In genomic region chr19:3533563-3534216, GRCh38 we compare ENCODE assay signal across 33 cellular contexts. TPM values are rescaled to one million over a fixed set of nuclear protein-coding genes. Genes with fewer than 3 reads are reported as not detected.
"Had no signal": no experiment of that assay in that cellular context is flagged by ENCODE, and none has a peak within 500 bp of the region (broad histone marks: within the 10 kb centered on the region; RNA-seq: fewer than 3 reads in every experiment).

No MANE protein-coding gene starts in this region.

- H3K27me3 ChIP-seq: gastrocnemius medialis, neutrophil, suprapubic skin, thyroid gland, vagina had no signal

- DNase-seq: cortex of kidney; foreskin fibroblast; gastrocnemius medialis; head of caudate nucleus; mesenchymal stem cell; mucosa of descending colon; naive B cell; stimulated activated CD4-positive, alpha-beta T cell treated with anti-CD3 and anti-CD28 coated beads, Interleukin-12 subunit alpha, Interleukin-12 subunit beta, amount 100 ng/mL, for 4 hours; stimulated activated CD4-positive, alpha-beta T cell treated with anti-CD3 and anti-CD28 coated beads, Interleukin-1b, Interleukin-23, amount 100 ng/mL, for 48 hours; stimulated activated CD4-positive, alpha-beta T cell treated with anti-CD3 and anti-CD28 coated beads, Interleukin-4, amount 100 ng/mL, for 1 hour; stimulated activated CD8-positive, alpha-beta memory T cell treated with anti-CD3 and anti-CD28 coated beads, Interleukin-4, amount 100 ng/mL, for 48 hours; stimulated activated naive CD4-positive, alpha-beta T cell; stimulated activated naive CD8-positive, alpha-beta T cell treated with anti-CD3 and anti-CD28 coated beads, Interleukin-15, amount 100 ng/mL, for 72 hours; thyroid gland; trophoblast cell had no signal

- ATAC-seq: esophagus mucosa; gastrocnemius medialis; left lobe of liver; mucosa of descending colon; natural killer cell treated with Interleukin-12 subunit alpha and Interleukin-12 subunit beta and Interleukin-15 and Interleukin-18, amount 100 ng/mL, for 72 hours; sciatic nerve; stimulated activated naive CD8-positive, alpha-beta T cell treated with anti-CD3 and anti-CD28 coated beads, Interleukin-15, amount 100 ng/mL, for 72 hours had no signal

- H3K27ac ChIP-seq: epithelial cell of prostate, gastrocnemius medialis, neutrophil, parathyroid adenoma, suprapubic skin, thyroid gland, vagina had no signal

- H3K9me3 Mint-ChIP-seq: mesothelial cell of epicardium; naive B cell; natural killer cell treated with Interleukin-12 subunit alpha and Interleukin-12 subunit beta and Interleukin-15 and Interleukin-18, amount 100 ng/mL, for 72 hours; neural crest cell; stimulated activated naive CD8-positive, alpha-beta T cell treated with anti-CD3 and anti-CD28 coated beads, Interleukin-15, amount 100 ng/mL, for 72 hours had no signal

- H3K9me3 ChIP-seq: gastrocnemius medialis, mucosa of descending colon, neutrophil, suprapubic skin, thyroid gland, vagina had no signal

- H3K27ac Mint-ChIP-seq: mesothelial cell of epicardium; natural killer cell treated with Interleukin-12 subunit alpha and Interleukin-12 subunit beta and Interleukin-15 and Interleukin-18, amount 100 ng/mL, for 72 hours; progenitor cell of endocrine pancreas; stimulated activated naive CD8-positive, alpha-beta T cell treated with anti-CD3 and anti-CD28 coated beads, Interleukin-15, amount 100 ng/mL, for 72 hours had no signal

- H3K79me2 ChIP-seq: parathyroid adenoma had no signal

- H3K4me3 ChIP-seq: gastrocnemius medialis, mucosa of descending colon, smooth muscle cell, suprapubic skin, thyroid gland, vagina had no signal

- H3K4me2 ChIP-seq: smooth muscle cell had no signal

- FAIRE-seq: keratinocyte had no signal

- H3K4me1 Mint-ChIP-seq: neural crest cell had no signal

- H3K4me3 Mint-ChIP-seq: mesothelial cell of epicardium; natural killer cell treated with Interleukin-12 subunit alpha and Interleukin-12 subunit beta and Interleukin-15 and Interleukin-18, amount 100 ng/mL, for 72 hours; neural crest cell; stimulated activated naive CD8-positive, alpha-beta T cell treated with anti-CD3 and anti-CD28 coated beads, Interleukin-15, amount 100 ng/mL, for 72 hours had no signal

- H3K27me3 Mint-ChIP-seq: naive B cell; natural killer cell treated with Interleukin-12 subunit alpha and Interleukin-12 subunit beta and Interleukin-15 and Interleukin-18, amount 100 ng/mL, for 72 hours; progenitor cell of endocrine pancreas; stimulated activated naive CD8-positive, alpha-beta T cell treated with anti-CD3 and anti-CD28 coated beads, Interleukin-15, amount 100 ng/mL, for 72 hours had no signal

- H3K9ac ChIP-seq: parathyroid adenoma had no signal

- H3K36me3 Mint-ChIP-seq: naive B cell; natural killer cell treated with Interleukin-12 subunit alpha and Interleukin-12 subunit beta and Interleukin-15 and Interleukin-18, amount 100 ng/mL, for 72 hours had no signal

- H2AFZ ChIP-seq: parathyroid adenoma had no signal

- H3K4me1 ChIP-seq: gastrocnemius medialis, parathyroid adenoma, thyroid gland had no signal

RNA-seq across cellular contexts. Expression of gene TEKTIP1, which starts 5.3 kb away (rescaled TPM):
- total RNA-seq: dermis microvascular lymphatic vessel endothelial cell, gastrocnemius medialis, glomerular endothelial cell, lung microvascular endothelial cell, smooth muscle cell, vagina had no signal
- polyA plus RNA-seq: keratinocyte, liver had no signal
